ENCODE assay signal across 8 cellular contexts in genomic region chr2:102356381-102356712, GRCh38. TPM values are rescaled to one million over a fixed set of nuclear protein-coding genes. Genes with fewer than 3 reads are reported as not detected.
DNase-seq lines count a peak whose midpoint lies in the region; ATAC-seq and TF ChIP-seq lines count a peak whose summit lies in the region.

No MANE protein-coding gene starts in this region.

- H3K4me3 Mint-ChIP-seq in activated T-helper 1 cell treated with anti-CD3 and anti-CD28 coated beads, Interleukin-12 subunit alpha, Interleukin-12 subunit beta, Interleukin-2, Interleukin-4 antibody, amounts not matched to agents 30 ng/mL and 10 ng/mL and 1 ng/mL, durations not matched to agents 14 hours and 24 hours and 36 hours, result peak overlapping the region; percentile 97

- H3K4me1 Mint-ChIP-seq in activated T-helper 1 cell treated with anti-CD3 and anti-CD28 coated beads, Interleukin-12 subunit alpha, Interleukin-12 subunit beta, Interleukin-2, Interleukin-4 antibody, amounts not matched to agents 30 ng/mL and 10 ng/mL and 1 ng/mL, durations not matched to agents 14 hours and 24 hours and 36 hours (ENCODE audit: low read depth), result peaks cover 53% of the 10 kb centered on the region

- DNase-seq in Right ventricle myocardium superior, result no peak
- no peak for DNase-seq in cardiac septum (ENCODE audit: low spot score)
- no peak for DNase-seq in activated T-helper 1 cell treated with anti-CD3 and anti-CD28 coated beads, Interleukin-12 subunit alpha, Interleukin-12 subunit beta, Interleukin-2, Interleukin-4 antibody, amounts not matched to agents 30 ng/mL and 10 ng/mL and 1 ng/mL, durations not matched to agents 14 hours and 24 hours and 36 hours (ENCODE audit: low spot score)
- no peak for DNase-seq in left lung
- DNase-seq in upper lobe of right lung, result no peak
- no peak for DNase-seq in NAMALWA (ENCODE audit: low spot score)
- no peak for DNase-seq in Kasumi-1 (lab: John Stamatoyannopoulos, UW)

- H3K27ac ChIP-seq in left lung, result peak overlapping the region in 1 of 2 donors; percentile 90
- H3K27ac ChIP-seq in upper lobe of right lung, result peak overlapping the region; percentile 86

- H3K36me3 Mint-ChIP-seq in activated T-helper 1 cell treated with anti-CD3 and anti-CD28 coated beads, Interleukin-12 subunit alpha, Interleukin-12 subunit beta, Interleukin-2, Interleukin-4 antibody, amounts not matched to agents 30 ng/mL and 10 ng/mL and 1 ng/mL, durations not matched to agents 14 hours and 24 hours and 36 hours (ENCODE audit: low read depth), result peaks cover 30% of the 10 kb centered on the region

- intact Hi-C loops in Right ventricle myocardium superior (cut with DNase I) (loop anchor here (5.0 to 10.0 kb wide), 2 partner anchors 104 to 332 kb away; no protein-coding TSS in a partner anchor), cardiac septum (cut with DNase I) (loop anchor here (5.0 kb wide), 1 partner anchor 114 kb away; no protein-coding TSS in a partner anchor), left lung (cut with DNase I) (no loop called here), upper lobe of right lung (cut with DNase I) (loop anchor here (10.0 kb wide), 1 partner anchor 112 kb away; no protein-coding TSS in a partner anchor)
- intact Hi-C loops in activated T-helper 1 cell treated with anti-CD3 and anti-CD28 coated beads, Interleukin-12 subunit alpha, Interleukin-12 subunit beta, Interleukin-2, Interleukin-4 antibody, amounts not matched to agents 30 ng/mL and 10 ng/mL and 1 ng/mL, durations not matched to agents 14 hours and 24 hours and 36 hours (cut with micrococcal nuclease), result loop anchor here (1.0 to 5.0 kb wide), 5 partner anchors 10 to 474 kb away; no protein-coding TSS in a partner anchor

- TF ChIP-seq CTCF in left lung (IDR thresholded peaks at IDR 0.05) (no peak), upper lobe of right lung (IDR thresholded peaks at IDR 0.05) (no peak)

- H3K27me3 ChIP-seq in left lung (no peaks in the 10 kb centered on the region), upper lobe of right lung (no peaks in the 10 kb centered on the region)

- no peaks in the 10 kb centered on the region for H3K9me3 Mint-ChIP-seq in activated T-helper 1 cell treated with anti-CD3 and anti-CD28 coated beads, Interleukin-12 subunit alpha, Interleukin-12 subunit beta, Interleukin-2, Interleukin-4 antibody, amounts not matched to agents 30 ng/mL and 10 ng/mL and 1 ng/mL, durations not matched to agents 14 hours and 24 hours and 36 hours

- peaks cover 0 to 39% of the 10 kb centered on the region in 2 donors for H3K4me1 ChIP-seq in left lung
- no peaks in the 10 kb centered on the region for H3K4me1 ChIP-seq in upper lobe of right lung

- H3K4me3 ChIP-seq in left lung, result peak overlapping the region; percentile 65 to 69
- peak overlapping the region; percentile 67 for H3K4me3 ChIP-seq in upper lobe of right lung

- peak overlapping the region; percentile 96 for H3K27ac Mint-ChIP-seq in activated T-helper 1 cell treated with anti-CD3 and anti-CD28 coated beads, Interleukin-12 subunit alpha, Interleukin-12 subunit beta, Interleukin-2, Interleukin-4 antibody, amounts not matched to agents 30 ng/mL and 10 ng/mL and 1 ng/mL, durations not matched to agents 14 hours and 24 hours and 36 hours

- no peaks in the 10 kb centered on the region for H3K9me3 ChIP-seq in left lung
- H3K9me3 ChIP-seq in upper lobe of right lung, result no peaks in the 10 kb centered on the region

- ATAC-seq in Right ventricle myocardium superior (ENCODE audit: poor library complexity) (peak; percentile 16), left lung (no peak), upper lobe of right lung (no peak), HG03520 (IDR thresholded peaks at IDR 0.05; ENCODE audit: unreplicated experiment) (no peak)

- H3K36me3 ChIP-seq in left lung, result no peaks in the 10 kb centered on the region
- no peaks in the 10 kb centered on the region for H3K36me3 ChIP-seq in upper lobe of right lung

- no peaks in the 10 kb centered on the region for H3K27me3 Mint-ChIP-seq in activated T-helper 1 cell treated with anti-CD3 and anti-CD28 coated beads, Interleukin-12 subunit alpha, Interleukin-12 subunit beta, Interleukin-2, Interleukin-4 antibody, amounts not matched to agents 30 ng/mL and 10 ng/mL and 1 ng/mL, durations not matched to agents 14 hours and 24 hours and 36 hours (ENCODE audit: insufficient read depth)

RNA-seq across cellular contexts. Expression of gene IL18R1, which starts 0.8 kb away (rescaled TPM):
- 0.67 TPM for total RNA-seq in Right ventricle myocardium superior
- 1.3 TPM for total RNA-seq in cardiac septum
- 57.8 and 61.3 TPM in 2 replicates for total RNA-seq in activated T-helper 1 cell treated with anti-CD3 and anti-CD28 coated beads, Interleukin-12 subunit alpha, Interleukin-12 subunit beta, Interleukin-2, Interleukin-4 antibody, amounts not matched to agents 30 ng/mL and 10 ng/mL and 1 ng/mL, durations not matched to agents 14 hours and 24 hours and 36 hours
- 10 to 100 TPM in 1 of 2 donors, 1 to 10 TPM in 1; 3.8 to 35.6 TPM for total RNA-seq in left lung
- total RNA-seq in upper lobe of right lung, result 26.5 TPM

RNA-seq across cellular contexts. Expression of gene IL1RL1, which starts 45.0 kb away (rescaled TPM):
- total RNA-seq in Right ventricle myocardium superior, result 1.3 TPM
- 1.1 TPM for total RNA-seq in cardiac septum
- 3.9 and 4.8 TPM in 2 replicates for total RNA-seq in activated T-helper 1 cell treated with anti-CD3 and anti-CD28 coated beads, Interleukin-12 subunit alpha, Interleukin-12 subunit beta, Interleukin-2, Interleukin-4 antibody, amounts not matched to agents 30 ng/mL and 10 ng/mL and 1 ng/mL, durations not matched to agents 14 hours and 24 hours and 36 hours
- 10 to 100 TPM in 1 of 2 donors, 1 to 10 TPM in 1; 3.7 to 72.2 TPM for total RNA-seq in left lung
- 46.5 TPM for total RNA-seq in upper lobe of right lung

Comparison
In these comparisons a context has a peak if more than half of its experiments do, and no peak if none do; other contexts are left out.
1. intact Hi-C loops: an anchor here in Right ventricle myocardium superior (5.0 to 10.0 kb wide), cardiac septum (5.0 kb wide), activated T-helper 1 cell treated with anti-CD3 and anti-CD28 coated beads, Interleukin-12 subunit alpha, Interleukin-12 subunit beta, Interleukin-2, Interleukin-4 antibody, amounts not matched to agents 30 ng/mL and 10 ng/mL and 1 ng/mL, durations not matched to agents 14 hours and 24 hours and 36 hours (1.0 to 5.0 kb wide) and upper lobe of right lung (10.0 kb wide); none called in left lung.